9 cellular contexts compared by ENCODE assay signal in the genomic region with DNA sequence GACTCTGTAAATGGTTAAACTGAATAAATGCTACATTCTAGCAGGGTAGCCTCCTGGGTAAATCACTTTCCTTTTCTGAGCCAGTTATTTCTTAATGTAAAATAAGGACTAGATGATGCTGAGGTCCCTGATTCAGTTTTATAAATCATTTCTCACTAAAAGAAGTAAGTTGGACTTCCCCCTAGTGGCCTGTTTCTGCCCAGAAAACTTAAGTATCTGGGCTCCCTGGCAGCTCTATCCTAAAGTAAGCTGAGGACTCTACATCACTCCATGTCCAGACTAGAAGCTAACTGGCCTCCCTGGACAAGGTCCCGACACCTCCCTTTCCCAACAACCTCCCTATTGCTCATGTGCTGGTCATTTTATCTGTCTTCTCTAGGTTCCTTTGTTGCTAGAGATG. TPM values are rescaled to one million over a fixed set of nuclear protein-coding genes. Genes with fewer than 3 reads are reported as not detected.
DNase-seq lines count a peak whose midpoint lies in the region; ATAC-seq and TF ChIP-seq lines count a peak whose summit lies in the region.
"Had no signal": no experiment of that assay in that cellular context is flagged by ENCODE, and none has a peak within 500 bp of the region (broad histone marks: within the 10 kb centered on the region; RNA-seq: fewer than 3 reads in every experiment).

No MANE protein-coding gene starts in this region.

- H3K79me2 ChIP-seq in Loucy (ENCODE audit: insufficient read depth, low read length) = peaks cover 21% of the 10 kb centered on the region

- H4K20me1 ChIP-seq in Loucy (ENCODE audit: insufficient read depth, low read length, poor library complexity, severe bottlenecking) = peaks cover 15% of the 10 kb centered on the region

- TF ChIP-seq CTCF in Loucy (conservative IDR thresholded peaks at IDR 0.05; ENCODE audit: low read length) = peak; percentile 68
- TF ChIP-seq CTCF in body of pancreas (IDR thresholded peaks at IDR 0.05) = peak; percentile 17 to 42 (median 32)
- peak; percentile 67 for TF ChIP-seq CTCF in neural crest cell (conservative IDR thresholded peaks at IDR 0.05)

- no peak overlapping the region for H3K4me2 ChIP-seq in Loucy (ENCODE audit: low read depth, low read length, poor library complexity, severe bottlenecking)

- no peaks in the 10 kb centered on the region for H3K27me3 Mint-ChIP-seq in neural crest cell (ENCODE audit: low read depth)

- no peak overlapping the region for H3K9ac ChIP-seq in Loucy (ENCODE audit: low read depth, low read length, poor library complexity, severe bottlenecking)

- H3F3A ChIP-seq in Loucy (ENCODE audit: low read depth) = no peaks in the 10 kb centered on the region

- H3K4me1 Mint-ChIP-seq in neural crest cell = peaks cover 24% of the 10 kb centered on the region

- H3K9me3 ChIP-seq in Loucy (ENCODE audit: insufficient read depth, low read depth, low read length) (no peaks in the 10 kb centered on the region), body of pancreas (no peaks in the 10 kb centered on the region)

- no peak for TF ChIP-seq POLR2A in body of pancreas (IDR thresholded peaks at IDR 0.05)

- intact Hi-C loops in body of pancreas (cut with DNase I) = no loop called here

- peaks cover 16% of the 10 kb centered on the region for H3K36me3 Mint-ChIP-seq in neural crest cell (ENCODE audit: low read depth)

- DNase-seq in NCI-H1694 (lab: John Stamatoyannopoulos, UW) (peak; percentile 14), NCI-H1694 treated with DMSO at 0.1 percent for 48 hours (lab: John Stamatoyannopoulos, UW) (no peak), body of pancreas (peak in 2 of 4 donors; percentile 30 to 35), neural crest cell (ENCODE audit: low read depth, low spot score) (no peak)

- no peaks in the 10 kb centered on the region for H3K9me3 Mint-ChIP-seq in neural crest cell

- no peaks in the 10 kb centered on the region for H3K27me3 ChIP-seq in Loucy (ENCODE audit: insufficient read depth, low read length, poor library complexity, severe bottlenecking)
- no peaks in the 10 kb centered on the region for H3K27me3 ChIP-seq in body of pancreas

- peak overlapping the region; percentile 92 for H3K4me3 Mint-ChIP-seq in neural crest cell

- H3K36me3 ChIP-seq in Loucy (ENCODE audit: insufficient read depth, low read length) (peaks cover 39% of the 10 kb centered on the region; the same call in 1 of the 2 replicates), body of pancreas (replicated peaks in 1 of 2; ENCODE audit: insufficient read depth in 1 of 2, low read depth in 2 of 2) (peaks cover 21 to 43% of the 10 kb centered on the region in 2 donors)

- no peak overlapping the region for H2AFZ ChIP-seq in Loucy (ENCODE audit: low read length)

- no peaks in the 10 kb centered on the region for H3K9me2 ChIP-seq in Loucy (replicated peaks; ENCODE audit: low read depth, low read length)

- H3K4me3 ChIP-seq in Loucy (ENCODE audit: low read length, poor library complexity, severe bottlenecking) = no peak overlapping the region
- H3K4me3 ChIP-seq in body of pancreas = no peak overlapping the region

- ATAC-seq in body of pancreas = no peak
- ATAC-seq in GM21576 (IDR thresholded peaks at IDR 0.05; ENCODE audit: unreplicated experiment) = no peak
- no peak for ATAC-seq in HG03378 (IDR thresholded peaks at IDR 0.05; ENCODE audit: unreplicated experiment)
- ATAC-seq in HG02852 (IDR thresholded peaks at IDR 0.05; ENCODE audit: unreplicated experiment) = no peak

- no peak overlapping the region for H3K27ac Mint-ChIP-seq in neural crest cell (ENCODE audit: unreplicated experiment)

- H3K4me1 ChIP-seq in Loucy (ENCODE audit: insufficient read depth, low read length, poor library complexity, severe bottlenecking) (peaks cover 20% of the 10 kb centered on the region), body of pancreas (peaks cover 17% of the 10 kb centered on the region)

- H3K27ac ChIP-seq in body of pancreas = no peak overlapping the region
- H3K27ac ChIP-seq: C4-2B had no signal

- WGBS in body of pancreas, 2 donors = 71 to 75% methylated on average over 1 of the region's 1 CpG

RNA-seq across cellular contexts. Expression of gene GPN2, which starts 3.0 kb away (rescaled TPM):
- total RNA-seq in body of pancreas (10 to 100 TPM in 1 of 2 donors, 1 to 10 TPM in 1; 8.8 to 21.4 TPM), neural crest cell (28.5 and 31.7 TPM in 2 replicates)

RNA-seq across cellular contexts. Expression of gene GPATCH3, which starts 13.1 kb away (rescaled TPM):
- total RNA-seq in body of pancreas (10 to 100 TPM in 1 of 2 donors, 1 to 10 TPM in 1; 4.9 to 19.4 TPM), neural crest cell (17.2 and 21.3 TPM in 2 replicates)

RNA-seq across cellular contexts. Expression of gene SFN, which starts 24.2 kb away (rescaled TPM):
- total RNA-seq in body of pancreas = 1 to 10 TPM in 1 of 2 donors, under 1 TPM in 1; 0.66 to 1.6 TPM
- total RNA-seq in neural crest cell = 0.30 TPM in 1 of 2 replicates, not detected in the other

RNA-seq across cellular contexts. Expression of gene NR0B2, which starts 26.6 kb away (rescaled TPM):
- total RNA-seq in body of pancreas (10 to 100 TPM; 19.8 to 34.8 TPM), neural crest cell (not detected in 2 replicates)

RNA-seq across cellular contexts. Expression of gene NUDC, which starts 34.4 kb away (rescaled TPM):
- total RNA-seq in body of pancreas (10 to 100 TPM; 31.3 to 33.2 TPM), neural crest cell (96.1 and 102 TPM in 2 replicates)
